ENCODE assay signal across 14 cellular contexts in genomic region chr20:48012401-48012974, GRCh38.
A peak's percentile ranks its signal among the peaks of the same experiment; 100 is the strongest.
DNase-seq lines count a peak whose midpoint lies in the region; ATAC-seq, FAIRE-seq and TF ChIP-seq lines count a peak whose summit lies in the region.
"Had no signal": no experiment of that assay in that cellular context is flagged by ENCODE, and none has a peak within 500 bp of the region (broad histone marks: within the 10 kb centered on the region; RNA-seq: fewer than 3 reads in every experiment).

No MANE protein-coding gene starts in this region.

- no peak overlapping the region for H3K27ac ChIP-seq in A673 (ENCODE audit: low read depth, low read length, poor library complexity, severe bottlenecking)
- H3K27ac ChIP-seq: adrenal gland, transverse colon had no signal

- peaks cover 2% of the 10 kb centered on the region for H3K27me3 ChIP-seq in A673 (replicated peaks; ENCODE audit: insufficient read depth, low read depth, low read length, poor library complexity)
- H3K27me3 ChIP-seq: adrenal gland, transverse colon had no signal

- CTCF ChIA-PET in A673 (lab: Charles Lee), result no interaction called here

- no peaks in the 10 kb centered on the region for H3K36me3 ChIP-seq in A673 (ENCODE audit: insufficient read depth, low read length, poor library complexity, severe bottlenecking)
- H3K36me3 ChIP-seq: adrenal gland, transverse colon had no signal

- in situ Hi-C loops in ACHN (cut with HindIII; ENCODE audit: low pct_ligation_motif_present, low pct_unique_long_range_greater_than_20kb, low sequenced_read_pairs), result no loop called here

- H3K4me1 ChIP-seq in A673 (ENCODE audit: insufficient read depth, low read length, poor library complexity, severe bottlenecking), result no peaks in the 10 kb centered on the region
- H3K4me1 ChIP-seq: adrenal gland, transverse colon had no signal

- no TSS peak for BruUV-seq in A673 (replicated peaks; lab: Mats Ljungman, UMichigan)

- FAIRE-seq in RCC 7860 (lab: Jason Lieb, UNC), result peak; percentile 40

- no peaks in the 10 kb centered on the region for H3K9me3 ChIP-seq in A673 (ENCODE audit: low read depth, low read length, poor library complexity, severe bottlenecking)
- H3K9me3 ChIP-seq: adrenal gland had no signal

- peak; percentile 42 for TF ChIP-seq CTCF in fibroblast of mammary gland (conservative IDR thresholded peaks at IDR 0.05; ENCODE audit: control insufficient read depth, insufficient read depth, low read depth, low read length)
- TF ChIP-seq CTCF in A673 (conservative IDR thresholded peaks at IDR 0.05; ENCODE audit: low read depth, low read length), result no peak

- intact Hi-C loops in A673 (cut with micrococcal nuclease; ENCODE audit: unreplicated experiment), result no loop called here

- ATAC-seq in activated CD4-positive, CD25-positive, alpha-beta regulatory T cell treated with anti-CD3 and anti-CD28 coated beads, Interleukin-2, amount 50 U/mL, for 24 hours, result no peak
- ATAC-seq in HG03097 (IDR thresholded peaks at IDR 0.05; ENCODE audit: low FRiP score, unreplicated experiment), result no peak
- ATAC-seq: effector memory CD8-positive, alpha-beta T cell; sciatic nerve had no signal

- POLR2A ChIA-PET in A673 (lab: Charles Lee; ENCODE audit: low non-redundant PET), result no interaction called here

- H3K4me3 ChIP-seq in fibroblast of mammary gland (ENCODE audit: control insufficient read depth, low read depth, low read length) (no peak overlapping the region), A673 (ENCODE audit: low read depth, low read length, poor library complexity, severe bottlenecking) (no peak overlapping the region)
- H3K4me3 ChIP-seq: adrenal gland, transverse colon had no signal

- peak; percentile 50 for DNase-seq in ACHN
- peak; percentile 84 for DNase-seq in GM04504 (ENCODE audit: low read depth)
- peak; percentile 54 for DNase-seq in RCC 7860 (ENCODE audit: low spot score)
- DNase-seq in fibroblast of mammary gland (ENCODE audit: low read depth), result peak; percentile 86
- no peak for DNase-seq in A673 (ENCODE audit: low spot score)
- no peak for DNase-seq in activated CD4-positive, alpha-beta T cell treated with anti-CD3 and anti-CD28 coated beads, Interleukin-2, amount 50 U/mL, for 4 hours
- DNase-seq: C1 segment of cervical spinal cord; effector memory CD8-positive, alpha-beta T cell; MV-4-11; transverse colon had no signal

Comparison
In these comparisons a context has a peak if more than half of its experiments do, and no peak if none do; other contexts are left out.
1. DNase-seq: peak in ACHN (single experiment), GM04504 (single experiment), RCC 7860 (single experiment) and fibroblast of mammary gland (single experiment); none in A673 (single experiment) and activated CD4-positive, alpha-beta T cell treated with anti-CD3 and anti-CD28 coated beads, Interleukin-2, amount 50 U/mL, for 4 hours (0 of 2).